35 cellular contexts compared by ENCODE assay signal in genomic region chr10:37813763-37814162, GRCh38.
"Had no signal": no experiment of that assay in that cellular context is flagged by ENCODE, and none has a peak within 500 bp of the region (broad histone marks: within the 10 kb centered on the region; RNA-seq: fewer than 3 reads in every experiment).

No MANE protein-coding gene starts in this region.

- H3K36me3 ChIP-seq: MG63 had no signal

- H3K4me3 ChIP-seq: MG63 had no signal

- H3K9ac ChIP-seq: KMS-11 had no signal

- H3K27ac ChIP-seq: KMS-11 had no signal

- H3K4me2 ChIP-seq: KMS-11 had no signal

- DNase-seq: Karpas-422, Kasumi-1, MG63, MM.1S, MV-4-11, NCI-H1048, NCI-H1092, NCI-H1092 treated with DMSO at 0.1 percent for 48 hours, NCI-H1105, NCI-H1105 treated with DMSO at 0.1 percent for 48 hours, NCI-H1417, NCI-H1417 treated with DMSO at 0.1 percent for 48 hours, NCI-H1436, NCI-H1436 treated with DMSO at 0.1 percent for 48 hours, NCI-H146, NCI-H1694, NCI-H1694 treated with DMSO at 0.1 percent for 48 hours, NCI-H187, NCI-H187 treated with DMSO at 0.1 percent for 48 hours, NCI-H1930, NCI-H2029, NCI-H2029 treated with DMSO at 0.1 percent for 48 hours, NCI-H2081, NCI-H2081 treated with DMSO at 0.1 percent for 48 hours, NCI-H2107, NCI-H2171, NCI-H2171 treated with DMSO at 0.1 percent for 48 hours, NCI-H2227 treated with DMSO at 0.1 percent for 48 hours, NCI-H226, NCI-H345, NCI-H446, NCI-H446 treated with DMSO at 0.1 percent for 48 hours, NCI-H510A, NCI-H510A treated with DMSO at 0.1 percent for 48 hours had no signal

- H3K27me3 ChIP-seq: MG63 had no signal
